In genomic region chr6:137680678-137681346, GRCh38 we compare ENCODE assay signal across 1 cellular context.
TF ChIP-seq lines count a peak whose summit lies in the region.

No MANE protein-coding gene starts in this region.

TF ChIP-seq in GM12878, 131 proteins besides CTCF, POLR2A, EP300 and RAD21 (continued from another document):
- TF ChIP-seq BCL3 (IDR thresholded peaks at IDR 0.05; ENCODE audit: borderline replicate concordance, insufficient read depth, low read depth, low read length, poor library complexity, severe bottlenecking) (peak; percentile 39), IKZF1 (conservative IDR thresholded peaks at IDR 0.05) (peak; percentile 60), FOXM1 (IDR thresholded peaks at IDR 0.05; ENCODE audit: low read depth, low read length) (peak; percentile 68; the same call in 1 of the 2 replicates), MTA2 (IDR thresholded peaks at IDR 0.05; ENCODE audit: low read depth) (peak; percentile 33; the same call in 1 of the 2 replicates), CREB1 (IDR thresholded peaks at IDR 0.05; ENCODE audit: low read depth) (0 out of 2 replicates have a peak, but pooled peaks have one; percentile 30), EED (IDR thresholded peaks at IDR 0.05; ENCODE audit: low read depth) (peak; percentile 77), CEBPB (IDR thresholded peaks at IDR 0.05; ENCODE audit: borderline replicate concordance in 1 of 2, low read depth in 2 of 2, low read length in 2 of 2) (0 out of 4 replicates have a peak, but pooled peaks of 1 of the 2 experiments have one; percentile 54), MEF2A (IDR thresholded peaks at IDR 0.05; ENCODE audit: insufficient read depth, low read depth, low read length) (0 out of 2 replicates have a peak, but pooled peaks have one; percentile 4), IKZF2 (IDR thresholded peaks at IDR 0.05) (peak; percentile 62 to 73), FOS (IDR thresholded peaks at IDR 0.05; ENCODE audit: borderline replicate concordance, extremely low read depth, insufficient read length) (no peak), BACH1 (IDR thresholded peaks at IDR 0.05; ENCODE audit: borderline replicate concordance) (peak; percentile 99), JUNB (IDR thresholded peaks at IDR 0.05) (peak; percentile 85), KLF5 (IDR thresholded peaks at IDR 0.05; ENCODE audit: partially characterized antibody) (no peak), ZNF384 (IDR thresholded peaks at IDR 0.05; ENCODE audit: borderline replicate concordance, low read depth, low read length) (no peak), ATF2 (IDR thresholded peaks at IDR 0.05; ENCODE audit: low read length) (peak; percentile 57), KAT2A (conservative IDR thresholded peaks at IDR 0.05; ENCODE audit: control insufficient read depth, low read depth, low read length) (no peak), NR2C1 (IDR thresholded peaks at IDR 0.05) (no peak), NR2F1 (conservative IDR thresholded peaks at IDR 0.05) (peak; percentile 59; the same call in 1 of the 2 replicates), NFXL1 (IDR thresholded peaks at IDR 0.05; ENCODE audit: borderline replicate concordance) (no peak)
